In the genomic region with DNA sequence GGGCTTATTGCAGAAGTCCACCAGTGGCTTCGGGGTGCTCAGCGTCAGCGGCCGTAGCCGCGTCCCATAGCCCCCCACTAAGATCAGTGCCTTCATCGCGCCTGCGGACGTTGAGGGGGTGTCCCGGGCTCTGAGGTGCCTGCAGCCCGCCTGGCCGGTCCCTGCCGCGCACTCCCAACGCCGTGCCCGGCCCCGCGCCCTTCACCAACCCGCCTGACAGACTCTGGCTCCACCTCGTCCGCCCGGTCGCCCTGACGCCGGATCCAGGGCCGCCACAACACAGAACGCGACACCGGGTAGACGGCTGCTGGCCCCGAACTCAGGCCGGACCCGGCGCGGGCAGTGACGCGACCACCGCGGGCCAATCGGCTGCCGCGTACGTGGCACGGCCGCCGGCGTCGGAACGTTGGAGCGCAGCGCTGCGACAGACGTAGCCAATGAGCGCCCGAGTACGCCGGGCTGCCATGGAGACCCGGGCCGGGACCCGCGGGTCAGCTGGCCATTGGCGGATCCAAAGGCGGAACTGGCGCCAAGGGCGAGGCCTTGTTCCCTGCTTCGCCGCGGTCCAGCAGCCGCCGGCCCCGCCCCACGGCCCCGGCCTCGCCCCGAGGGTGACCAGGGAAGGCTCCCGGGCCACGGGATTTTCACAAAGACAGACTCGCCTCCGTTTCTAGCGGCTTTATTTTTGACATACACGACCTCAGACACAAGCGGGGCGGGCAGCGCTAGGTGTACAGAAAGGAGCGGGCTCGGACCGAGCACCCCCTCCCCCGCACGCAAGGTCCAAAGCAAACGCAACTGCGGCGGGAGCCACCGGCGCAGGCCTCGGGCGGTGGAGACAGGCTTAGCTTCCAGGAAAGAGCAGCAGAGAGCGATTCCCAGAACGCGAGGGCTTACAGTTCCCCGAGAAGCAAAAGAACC, we compare ENCODE assay signal across 8 cellular contexts. TPM values are rescaled to one million over a fixed set of nuclear protein-coding genes. Genes with fewer than 3 reads are reported as not detected.
DNase-seq lines count a peak whose midpoint lies in the region; TF ChIP-seq lines count a peak whose summit lies in the region.

A gene (minus strand): TSS at position 321 of the 921 bp plus-strand sequence. CDS start 225 bp downstream, at position 96.

- H4K91ac ChIP-seq in neuronal stem cell (ENCODE audit: low read depth, low read length, poor library complexity): no peak within 1 kb of the TSS

- TF ChIP-seq CTCF in HFFc6 (IDR thresholded peaks at IDR 0.05): peak; percentile 15; the same call in 1 of the 2 replicates
- no peak for TF ChIP-seq CTCF in NB4 (IDR thresholded peaks at IDR 0.05; ENCODE audit: low read depth, low read length)

- H3K9me3 Mint-ChIP-seq in HFFc6: peaks cover under 1% of the 10 kb centered on the region; the same call in 1 of the 2 replicates

- H4K8ac ChIP-seq in neuronal stem cell (ENCODE audit: low read depth, low read length): peak within 1 kb of the TSS; percentile 89

- H3K9me3 ChIP-seq in neuronal stem cell (replicated peaks in 1 of 2; ENCODE audit: control insufficient read depth in 2 of 2, insufficient read depth in 1 of 2, low read depth in 1 of 2, low read length in 2 of 2) (no peaks in the 10 kb centered on the region), subcutaneous abdominal adipose tissue (ENCODE audit: control insufficient read depth in 5 of 5, low read length in 5 of 5) (no peaks in the 10 kb centered on the region)

- peak within 1 kb of the TSS; percentile 96 for H3K9ac ChIP-seq in neuronal stem cell (ENCODE audit: low read depth, low read length, poor library complexity)
- peak within 1 kb of the TSS; percentile 77 to 96 (median 92) for H3K9ac ChIP-seq in subcutaneous abdominal adipose tissue (ENCODE audit: low read length in 5 of 5)

- H2BK5ac ChIP-seq in neuronal stem cell (ENCODE audit: low read length): peak within 1 kb of the TSS; percentile 19

- H3K4me1 ChIP-seq in neuronal stem cell (ENCODE audit: control insufficient read depth in 2 of 2, insufficient read depth in 1 of 2, low read depth in 1 of 2, low read length in 2 of 2) (peaks cover 12 to 14% of the 10 kb centered on the region in 2 donors), subcutaneous abdominal adipose tissue (ENCODE audit: control insufficient read depth in 5 of 5, insufficient read depth in 5 of 5, low read length in 5 of 5) (peaks cover 8 to 41% (median 33%) of the 10 kb centered on the region in 5 donors)

- H3K36me3 ChIP-seq in neuronal stem cell (replicated peaks in 1 of 2; ENCODE audit: control insufficient read depth in 2 of 2, insufficient read depth in 2 of 2, low read length in 2 of 2) (peaks cover 45 to 75% of the 10 kb centered on the region in 2 donors), subcutaneous abdominal adipose tissue (ENCODE audit: control insufficient read depth in 5 of 5, insufficient read depth in 5 of 5, low read length in 5 of 5) (peaks cover 0 to 51% (median 47%) of the 10 kb centered on the region in 5 donors)

- no peak within 1 kb of the TSS for H2BK12ac ChIP-seq in neuronal stem cell (ENCODE audit: low read length)

- H3K14ac ChIP-seq in neuronal stem cell (ENCODE audit: low read length): peak within 1 kb of the TSS; percentile 57

- H3K27me3 Mint-ChIP-seq in HFFc6 (ENCODE audit: insufficient read depth): peaks cover 20% of the 10 kb centered on the region

- no CpG with 5 or more reads among the region's 102 CpGs for WGBS in neuronal stem cell (ENCODE audit: extremely low coverage in 2 of 2, insufficient read length in 2 of 2, insufficient replicate concordance in 1 of 2), 2 donors

- peak within 1 kb of the TSS; percentile 98 for H3K4me3 ChIP-seq in NB4 (ENCODE audit: low read depth, low read length)
- peak within 1 kb of the TSS; percentile 80 to 97 for H3K4me3 ChIP-seq in neuronal stem cell (ENCODE audit: low read length in 2 of 2)
- H3K4me3 ChIP-seq in subcutaneous abdominal adipose tissue (ENCODE audit: low read depth in 1 of 5, low read length in 5 of 5): peak within 1 kb of the TSS; percentile 70 to 97 (median 93)

- H3K23ac ChIP-seq in neuronal stem cell (ENCODE audit: low read depth, low read length, poor library complexity): peak within 1 kb of the TSS; percentile 98

- peak within 1 kb of the TSS; percentile 90 for H3K4me2 ChIP-seq in neuronal stem cell (ENCODE audit: insufficient read depth, low read length, poor library complexity, severe bottlenecking)

- DNase-seq in GM04504 (ENCODE audit: low read depth) (peak; percentile 95), HFFc6 (peak; percentile 96), NB4 (ENCODE audit: low read depth) (peak; percentile 98), SK-N-DZ (ENCODE audit: low spot score) (peak; percentile 92), foreskin melanocyte (peak; percentile 95), neuronal stem cell (ENCODE audit: low spot score) (peak; percentile 94)
- peak; percentile 93 for DNase-seq in activated naive CD4-positive, alpha-beta T cell treated with Interleukin-2 at 50 U/mL for 16 hours

- H3K4ac ChIP-seq in neuronal stem cell (ENCODE audit: low read length): no peak within 1 kb of the TSS

- H3K79me1 ChIP-seq in neuronal stem cell (ENCODE audit: low read depth, low read length): peaks cover 27% of the 10 kb centered on the region

- H3K18ac ChIP-seq in neuronal stem cell (ENCODE audit: low read length): peak within 1 kb of the TSS; percentile 92

- H2BK15ac ChIP-seq in neuronal stem cell (ENCODE audit: low read length): no peak within 1 kb of the TSS

- H2AFZ ChIP-seq in neuronal stem cell (ENCODE audit: low read length): peak within 1 kb of the TSS; percentile 93

- H2BK120ac ChIP-seq in neuronal stem cell (ENCODE audit: low read depth, low read length): no peak within 1 kb of the TSS

- H3K27ac ChIP-seq in neuronal stem cell (replicated peaks; ENCODE audit: low read length) (peak within 1 kb of the TSS; percentile 75), subcutaneous abdominal adipose tissue (ENCODE audit: low read depth, low read length) (peak within 1 kb of the TSS; percentile 81)

- peaks cover 30% of the 10 kb centered on the region for H3K4me1 Mint-ChIP-seq in HFFc6 (ENCODE audit: low read depth)

- peak within 1 kb of the TSS; percentile 96 for H2AK5ac ChIP-seq in neuronal stem cell (ENCODE audit: low read depth, low read length)

- H3K27me3 ChIP-seq in neuronal stem cell (ENCODE audit: control insufficient read depth in 3 of 3, insufficient read depth in 3 of 3, low read depth in 1 of 3, low read length in 3 of 3): peaks cover 0 to 1% (median 0%) of the 10 kb centered on the region in 3 experiments
- no peaks in the 10 kb centered on the region for H3K27me3 ChIP-seq in subcutaneous abdominal adipose tissue (ENCODE audit: control insufficient read depth in 5 of 5, insufficient read depth in 4 of 5, low read length in 5 of 5)

- peak; percentile 51 for TF ChIP-seq POLR2A in NB4 (IDR thresholded peaks at IDR 0.05; ENCODE audit: extremely low read depth, insufficient read length)

- peak within 1 kb of the TSS; percentile 98 for H3K27ac Mint-ChIP-seq in HFFc6

- peak within 1 kb of the TSS; percentile 97 for H3K4me3 Mint-ChIP-seq in HFFc6

- H3K36me3 Mint-ChIP-seq in HFFc6 (ENCODE audit: low read depth): peaks cover 32% of the 10 kb centered on the region

RNA-seq across cellular contexts. Expression of the gene that starts here (rescaled TPM):
- total RNA-seq in HFFc6 (2021; fragmentation: NEBNext Ultra II Directional; extraction: Animal tissue kit (Norgen Biotek cat#: 25700)): 10 to 100 TPM; 30.5 to 39.4 (median 34.8) TPM
- 14.8 and 19.7 TPM in 2 replicates for polyA plus RNA-seq in SK-N-DZ (2014; cell fraction: cytosol; rRNA removed)
- polyA plus RNA-seq in SK-N-DZ (2014; cell fraction: nucleus; rRNA removed): 16.3 and 21.8 TPM in 2 replicates
- 7.4 TPM for polyA plus RNA-seq in neuronal stem cell (2013, experiment 1 of 2)
- polyA plus RNA-seq in neuronal stem cell (2013, experiment 2 of 2): 7.4 TPM

Comparison
In these comparisons a context has a peak if more than half of its experiments do, and no peak if none do; other contexts are left out.
1. Peak in every context shown above with its lines: DNase-seq, H3K4me3 ChIP-seq and H3K27ac ChIP-seq.